ENCODE assay signal across 8 cellular contexts in genomic region chr11:96388891-96389603, GRCh38. TPM values are rescaled to one million over a fixed set of nuclear protein-coding genes. Genes with fewer than 3 reads are reported as not detected.
DNase-seq lines count a peak whose midpoint lies in the region; ATAC-seq, FAIRE-seq and TF ChIP-seq lines count a peak whose summit lies in the region.

No MANE protein-coding gene starts in this region.

- no peaks in the 10 kb centered on the region for H3K9me3 ChIP-seq in A549
- no peaks in the 10 kb centered on the region for H3K9me3 ChIP-seq in kidney (ENCODE audit: control insufficient read depth in 1 of 2, low read length in 2 of 2)

- peaks cover 0 to 8% (median 4%) of the 10 kb centered on the region in 5 experiments for H3K9me3 Mint-ChIP-seq in brain
- no peaks in the 10 kb centered on the region for H3K9me3 Mint-ChIP-seq in stimulated activated naive B cell treated with anti-CD40 and anti-IgM and Interleukin-4, amounts not matched to agents 10 μg/mL and 1 μg/mL and 100 μg/mL, for 72 hours

- peak overlapping the region; percentile 87 to 97 (median 91) for H3K4me3 Mint-ChIP-seq in brain
- peak overlapping the region; percentile 87 to 90 for H3K4me3 Mint-ChIP-seq in stimulated activated naive B cell treated with anti-CD40 and anti-IgM and Interleukin-4, amounts not matched to agents 10 μg/mL and 1 μg/mL and 100 μg/mL, for 72 hours

- H3K27ac ChIP-seq in A549 (peak overlapping the region; percentile 90 to 94), kidney (ENCODE audit: low read depth in 2 of 2, low read length in 2 of 2) (peak overlapping the region; percentile 45 to 52)

- peak overlapping the region; percentile 76 for H3K4me2 ChIP-seq in A549

- no peak for TF ChIP-seq EP300 in A549 (IDR thresholded peaks at IDR 0.05)

- CTCF ChIA-PET in A549 (lab: Yijun Ruan, JAX), result interaction anchor here (0.9 to 1.4 kb wide), 4 partner anchors 33 to 553 kb away, joined by 3 to 4 read pairs (median 4); partner anchors contain the start of gene MAML2

- peaks cover 34% of the 10 kb centered on the region for H3K36me3 Mint-ChIP-seq in brain
- H3K36me3 Mint-ChIP-seq in stimulated activated naive B cell treated with anti-CD40 and anti-IgM and Interleukin-4, amounts not matched to agents 10 μg/mL and 1 μg/mL and 100 μg/mL, for 72 hours, result peaks cover 19 to 23% of the 10 kb centered on the region in 2 donors

- FAIRE-seq in A549 (lab: Jason Lieb, UNC) (no peak), kidney (lab: Jason Lieb, UNC) (no peak)

- H3K27me3 Mint-ChIP-seq in brain, result peaks cover 5% of the 10 kb centered on the region
- no peaks in the 10 kb centered on the region for H3K27me3 Mint-ChIP-seq in stimulated activated naive B cell treated with anti-CD40 and anti-IgM and Interleukin-4, amounts not matched to agents 10 μg/mL and 1 μg/mL and 100 μg/mL, for 72 hours

- H3K36me3 ChIP-seq in kidney (ENCODE audit: control insufficient read depth in 1 of 2, insufficient read depth in 2 of 2, low read length in 2 of 2), result peaks cover 0 to under 1% of the 10 kb centered on the region in 2 donors

- H3K4me1 Mint-ChIP-seq in brain, result peaks cover 80% of the 10 kb centered on the region
- peaks cover 19 to 46% of the 10 kb centered on the region in 2 donors for H3K4me1 Mint-ChIP-seq in stimulated activated naive B cell treated with anti-CD40 and anti-IgM and Interleukin-4, amounts not matched to agents 10 μg/mL and 1 μg/mL and 100 μg/mL, for 72 hours

- intact Hi-C loops in kidney (cut with DNase I), result no loop called here

- WGBS in A549 (ENCODE audit: missing lambda C conversion rate), result 4% methylated on average over 18 of the region's 21 CpGs

- POLR2A ChIA-PET in A549 (lab: Yijun Ruan, JAX), result interaction anchor here (0.7 to 1.7 kb wide), 12 partner anchors 18 to 1322 kb away, joined by 3 to 8 read pairs (median 4); partner anchors contain the start of genes CEP57, FAM76B and MAML2

- peak in 1 of 2 experiments; percentile 9 for DNase-seq in A549 (ENCODE audit: low read depth in 1 of 2, low spot score in 1 of 2)
- peak; percentile 55 for DNase-seq in NCI-H2107 (lab: John Stamatoyannopoulos, UW)
- DNase-seq in kidney, result no peak
- no peak for DNase-seq in stimulated activated naive B cell treated with anti-CD40 and anti-IgM and Interleukin-4, amounts not matched to agents 10 μg/mL and 1 μg/mL and 100 μg/mL, for 72 hours
- DNase-seq in stimulated activated CD4-positive, alpha-beta T cell treated with anti-CD3 and anti-CD28 coated beads, Interleukin-2, amount 100 ng/mL, for 48 hours, result no peak

- H3K9ac ChIP-seq in kidney (ENCODE audit: low read length in 2 of 2), result peak overlapping the region; percentile 76 to 85

- H3K4me3 ChIP-seq in A549 (peak overlapping the region; percentile 90), kidney (ENCODE audit: low read length in 2 of 2) (peak overlapping the region; percentile 91 to 93)

- TF ChIP-seq CTCF in A549 (IDR thresholded peaks at IDR 0.05), result no peak
- TF ChIP-seq CTCF in brain (conservative IDR thresholded peaks at IDR 0.05), result no peak
- TF ChIP-seq CTCF in kidney (IDR thresholded peaks at IDR 0.05; ENCODE audit: borderline replicate concordance, extremely low read depth, insufficient read depth), result no peak

- TF ChIP-seq POLR2A in A549 (IDR thresholded peaks at IDR 0.05; ENCODE audit: low read length), result no peak

- peak overlapping the region; percentile 79 to 99 (median 98) for H3K27ac Mint-ChIP-seq in brain
- H3K27ac Mint-ChIP-seq in stimulated activated naive B cell treated with anti-CD40 and anti-IgM and Interleukin-4, amounts not matched to agents 10 μg/mL and 1 μg/mL and 100 μg/mL, for 72 hours, result peak overlapping the region; percentile 95

- peak; percentile 57 to 75 for ATAC-seq in A549
- ATAC-seq in GM18498 (IDR thresholded peaks at IDR 0.05; ENCODE audit: unreplicated experiment), result peak; percentile 36
- ATAC-seq in HG02840 (IDR thresholded peaks at IDR 0.05; ENCODE audit: low FRiP score, unreplicated experiment), result peak; percentile 20
- peak; percentile 32 to 38 for ATAC-seq in stimulated activated naive B cell treated with anti-CD40 and anti-IgM and Interleukin-4, amounts not matched to agents 10 μg/mL and 1 μg/mL and 100 μg/mL, for 72 hours (replicated peaks)

- no peak for TF ChIP-seq RAD21 in A549 (conservative IDR thresholded peaks at IDR 0.05 in 1 of 2, IDR thresholded peaks at IDR 0.05 in 1 of 2)

- H3K4me1 ChIP-seq in A549 (peaks cover 11% of the 10 kb centered on the region; the same call in 1 of the 3 replicates), kidney (ENCODE audit: control insufficient read depth in 1 of 2, insufficient read depth in 1 of 2, low read depth in 1 of 2, low read length in 2 of 2) (peaks cover 3 to 5% of the 10 kb centered on the region in 2 donors)

TF ChIP-seq in A549, 52 proteins besides CTCF, POLR2A, EP300 and RAD21 (continues in another document):
- TF ChIP-seq CEBPB (IDR thresholded peaks at IDR 0.05) (no peak), MYC (IDR thresholded peaks at IDR 0.05; ENCODE audit: borderline replicate concordance, low read length) (no peak), ZNF302 (CRISPR knock-in tag; IDR thresholded peaks at IDR 0.05) (no peak), HEYL (CRISPR knock-in tag; IDR thresholded peaks at IDR 0.05) (no peak), NFE2L2 (conservative IDR thresholded peaks at IDR 0.05; ENCODE audit: low read length) (no peak), CBX2 (IDR thresholded peaks at IDR 0.05; ENCODE audit: borderline replicate concordance, low read depth) (no peak), RFX5 (IDR thresholded peaks at IDR 0.05) (no peak), HDAC2 (IDR thresholded peaks at IDR 0.05) (no peak), ELK1 (IDR thresholded peaks at IDR 0.05; ENCODE audit: low read depth, low read length) (no peak)
- TF ChIP-seq, protein P1, sequence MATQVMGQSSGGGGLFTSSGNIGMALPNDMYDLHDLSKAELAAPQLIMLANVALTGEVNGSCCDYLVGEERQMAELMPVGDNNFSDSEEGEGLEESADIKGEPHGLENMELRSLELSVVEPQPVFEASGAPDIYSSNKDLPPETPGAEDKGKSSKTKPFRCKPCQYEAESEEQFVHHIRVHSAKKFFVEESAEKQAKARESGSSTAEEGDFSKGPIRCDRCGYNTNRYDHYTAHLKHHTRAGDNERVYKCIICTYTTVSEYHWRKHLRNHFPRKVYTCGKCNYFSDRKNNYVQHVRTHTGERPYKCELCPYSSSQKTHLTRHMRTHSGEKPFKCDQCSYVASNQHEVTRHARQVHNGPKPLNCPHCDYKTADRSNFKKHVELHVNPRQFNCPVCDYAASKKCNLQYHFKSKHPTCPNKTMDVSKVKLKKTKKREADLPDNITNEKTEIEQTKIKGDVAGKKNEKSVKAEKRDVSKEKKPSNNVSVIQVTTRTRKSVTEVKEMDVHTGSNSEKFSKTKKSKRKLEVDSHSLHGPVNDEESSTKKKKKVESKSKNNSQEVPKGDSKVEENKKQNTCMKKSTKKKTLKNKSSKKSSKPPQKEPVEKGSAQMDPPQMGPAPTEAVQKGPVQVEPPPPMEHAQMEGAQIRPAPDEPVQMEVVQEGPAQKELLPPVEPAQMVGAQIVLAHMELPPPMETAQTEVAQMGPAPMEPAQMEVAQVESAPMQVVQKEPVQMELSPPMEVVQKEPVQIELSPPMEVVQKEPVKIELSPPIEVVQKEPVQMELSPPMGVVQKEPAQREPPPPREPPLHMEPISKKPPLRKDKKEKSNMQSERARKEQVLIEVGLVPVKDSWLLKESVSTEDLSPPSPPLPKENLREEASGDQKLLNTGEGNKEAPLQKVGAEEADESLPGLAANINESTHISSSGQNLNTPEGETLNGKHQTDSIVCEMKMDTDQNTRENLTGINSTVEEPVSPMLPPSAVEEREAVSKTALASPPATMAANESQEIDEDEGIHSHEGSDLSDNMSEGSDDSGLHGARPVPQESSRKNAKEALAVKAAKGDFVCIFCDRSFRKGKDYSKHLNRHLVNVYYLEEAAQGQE (IDR thresholded peaks at IDR 0.05), result no peak

RNA-seq across cellular contexts. Expression of gene CCDC82, which starts 0.7 kb away (rescaled TPM):
- polyA plus RNA-seq in A549 (2011; rRNA removed), result 13.1 and 27.6 TPM in 2 replicates
- 2.4 and 2.8 TPM in 2 replicates for polyA plus RNA-seq in A549 (2012; cell fraction: cytosol; rRNA removed)
- 3.1 and 5.8 TPM in 2 replicates for polyA plus RNA-seq in A549 (2012; cell fraction: nucleus; rRNA removed)
- 17.6 to 18.2 TPM (median 18.1 TPM) in 3 replicates for polyA plus RNA-seq in A549 (2017; fragmentation: RNase III; extraction: RNeasy Plus Mini Kit Qiagen cat#74134 plus additional on column Dnase treatment)
- polyA minus RNA-seq in A549 (2011; rRNA and poly(A)+ RNA removed), result 4.5 TPM in 2 replicates
- 5.1 TPM for polyA plus RNA-seq in brain (ENCODE audit: insufficient read depth, low read depth, low replicate concordance)
- 25.8 TPM for total RNA-seq in kidney
- 13.0 TPM for polyA plus RNA-seq in kidney (ENCODE audit: insufficient read depth, low read depth, low replicate concordance)

RNA-seq across cellular contexts. Expression of gene JRKL, which starts 0.8 kb away (rescaled TPM):
- 7.1 and 9.7 TPM in 2 replicates for polyA plus RNA-seq in A549 (2011; rRNA removed)
- polyA plus RNA-seq in A549 (2012; cell fraction: cytosol; rRNA removed), result 1.4 TPM in 2 replicates
- polyA plus RNA-seq in A549 (2012; cell fraction: nucleus; rRNA removed), result 0.55 and 0.89 TPM in 2 replicates
- polyA plus RNA-seq in A549 (2017; fragmentation: RNase III; extraction: RNeasy Plus Mini Kit Qiagen cat#74134 plus additional on column Dnase treatment), result 9.7 to 10.6 TPM (median 10.4 TPM) in 3 replicates
- polyA minus RNA-seq in A549 (2011; rRNA and poly(A)+ RNA removed), result 1.8 and 2.1 TPM in 2 replicates
- polyA plus RNA-seq in brain (ENCODE audit: insufficient read depth, low read depth, low replicate concordance), result 3.6 TPM
- total RNA-seq in kidney, result 12.5 TPM
- polyA plus RNA-seq in kidney (ENCODE audit: insufficient read depth, low read depth, low replicate concordance), result 4.6 TPM

RNA-seq across cellular contexts. Expression of gene MAML2, which starts 46.1 kb away (rescaled TPM):
- polyA plus RNA-seq in A549 (2011; rRNA removed) (2.5 and 3.2 TPM in 2 replicates), A549 (2017; fragmentation: RNase III; extraction: RNeasy Plus Mini Kit Qiagen cat#74134 plus additional on column Dnase treatment) (1.3 to 1.7 TPM (median 1.5 TPM) in 3 replicates), brain (ENCODE audit: insufficient read depth, low read depth, low replicate concordance) (4.5 TPM), kidney (ENCODE audit: insufficient read depth, low read depth, low replicate concordance) (4.9 TPM)
- polyA plus RNA-seq in A549 (2012; cell fraction: cytosol; rRNA removed), result 1.3 and 1.9 TPM in 2 replicates
- 0.99 and 1.9 TPM in 2 replicates for polyA plus RNA-seq in A549 (2012; cell fraction: nucleus; rRNA removed)
- polyA minus RNA-seq in A549 (2011; rRNA and poly(A)+ RNA removed), result 5.5 and 6.0 TPM in 2 replicates
- total RNA-seq in kidney, result 32.3 TPM
